ENCODE assay signal across 11 cellular contexts in genomic region chr1:230339033-230339432, GRCh38.
"Had no signal": no experiment of that assay in that cellular context is flagged by ENCODE, and none has a peak within 500 bp of the region (broad histone marks: within the 10 kb centered on the region; RNA-seq: fewer than 3 reads in every experiment).

No MANE protein-coding gene starts in this region.

- H3K9ac ChIP-seq: GM23248 had no signal

- H3K27ac ChIP-seq: GM23248 had no signal

- H3K4me3 Mint-ChIP-seq: GM23338, H9, HFFc6 had no signal

- H3K4me3 ChIP-seq: GM23248, GM23338, HAP-1 had no signal

- H3K9me3 ChIP-seq: HAP-1 had no signal

- ATAC-seq: GM23338, HCT116 had no signal

- H3K9me3 Mint-ChIP-seq: GM23338, H9 had no signal

- DNase-seq: GM23248, GOT3, H7, H9, HCEC 1CT, HFFc6 had no signal

- H3K27ac Mint-ChIP-seq: GM23338, H9, HFFc6 had no signal

- H3K36me3 ChIP-seq: HAP-1 had no signal

- H3K4me2 ChIP-seq: GM23338 had no signal

- H2AFZ ChIP-seq: GM23248, GM23338 had no signal

- FAIRE-seq: H1, H54 had no signal

- H3K4me1 ChIP-seq: HAP-1 had no signal
